In the genomic region with DNA sequence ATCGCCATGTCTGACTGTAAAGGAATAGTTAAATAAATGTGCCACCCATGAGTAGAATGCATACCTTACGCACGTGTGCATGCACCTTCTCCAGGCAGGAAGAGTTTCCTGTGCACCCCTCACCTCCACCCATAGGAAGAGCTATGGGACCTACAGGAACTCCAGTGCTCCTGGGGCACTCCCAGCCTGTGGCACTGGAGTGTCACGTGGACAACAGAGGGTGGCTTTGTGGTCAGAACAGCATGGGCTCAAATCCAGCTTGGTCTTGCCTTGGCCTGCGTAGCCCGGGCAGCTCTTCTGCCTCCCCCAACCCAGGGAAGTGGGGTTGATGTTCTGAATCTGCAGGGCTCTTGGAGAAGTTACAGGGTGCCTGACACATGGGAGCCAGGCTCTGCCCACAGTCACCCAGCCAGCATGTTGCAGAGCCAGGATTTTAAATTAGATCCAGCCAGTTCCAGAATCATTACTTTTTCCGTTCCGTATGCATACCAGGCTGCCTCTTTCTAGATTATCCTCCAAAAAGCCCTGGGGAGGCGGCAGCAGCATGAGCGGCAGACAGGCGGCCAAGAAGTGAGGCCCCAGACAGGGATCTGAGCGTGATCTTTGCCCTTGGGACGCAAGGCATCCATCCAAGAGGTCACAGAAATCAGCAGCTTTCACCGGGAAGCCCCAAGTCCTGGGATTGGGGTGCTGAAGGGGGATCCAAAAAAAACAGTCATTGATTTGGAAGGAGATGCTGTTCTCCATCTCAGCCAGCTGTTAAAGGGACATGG, we compare ENCODE assay signal across 1 cellular context.
A peak's percentile ranks its signal among the peaks of the same experiment; 100 is the strongest.
TF ChIP-seq lines count a peak whose summit lies in the region.

No MANE protein-coding gene starts in this region.

TF ChIP-seq in HepG2, 621 proteins besides CTCF, POLR2A, EP300 and RAD21 (continued from another document and continues in another):
- TF ChIP-seq ZEB1 (IDR thresholded peaks at IDR 0.05; ENCODE audit: insufficient replicate concordance, low read depth), result no peak
- TF ChIP-seq, protein P1, sequence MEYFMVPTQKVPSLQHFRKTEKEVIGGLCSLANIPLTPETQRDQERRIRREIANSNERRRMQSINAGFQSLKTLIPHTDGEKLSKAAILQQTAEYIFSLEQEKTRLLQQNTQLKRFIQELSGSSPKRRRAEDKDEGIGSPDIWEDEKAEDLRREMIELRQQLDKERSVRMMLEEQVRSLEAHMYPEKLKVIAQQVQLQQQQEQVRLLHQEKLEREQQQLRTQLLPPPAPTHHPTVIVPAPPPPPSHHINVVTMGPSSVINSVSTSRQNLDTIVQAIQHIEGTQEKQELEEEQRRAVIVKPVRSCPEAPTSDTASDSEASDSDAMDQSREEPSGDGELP (IDR thresholded peaks at IDR 0.05; ENCODE audit: borderline replicate concordance, low read depth), result no peak
- TF ChIP-seq ZBTB42 (CRISPR knock-in tag; IDR thresholded peaks at IDR 0.05), result no peak
- TF ChIP-seq NFE2L1 (CRISPR knock-in tag; IDR thresholded peaks at IDR 0.05; ENCODE audit: borderline replicate concordance), result no peak
- TF ChIP-seq POLR2AphosphoS5 (IDR thresholded peaks at IDR 0.05; ENCODE audit: low read depth, low read length), result 0 out of 2 replicates have a peak, but pooled peaks have one; percentile 25
- TF ChIP-seq ZNF883 (CRISPR knock-in tag; IDR thresholded peaks at IDR 0.05; ENCODE audit: not compliant biosample characterization), result peak; percentile 53
- TF ChIP-seq, protein P2, sequence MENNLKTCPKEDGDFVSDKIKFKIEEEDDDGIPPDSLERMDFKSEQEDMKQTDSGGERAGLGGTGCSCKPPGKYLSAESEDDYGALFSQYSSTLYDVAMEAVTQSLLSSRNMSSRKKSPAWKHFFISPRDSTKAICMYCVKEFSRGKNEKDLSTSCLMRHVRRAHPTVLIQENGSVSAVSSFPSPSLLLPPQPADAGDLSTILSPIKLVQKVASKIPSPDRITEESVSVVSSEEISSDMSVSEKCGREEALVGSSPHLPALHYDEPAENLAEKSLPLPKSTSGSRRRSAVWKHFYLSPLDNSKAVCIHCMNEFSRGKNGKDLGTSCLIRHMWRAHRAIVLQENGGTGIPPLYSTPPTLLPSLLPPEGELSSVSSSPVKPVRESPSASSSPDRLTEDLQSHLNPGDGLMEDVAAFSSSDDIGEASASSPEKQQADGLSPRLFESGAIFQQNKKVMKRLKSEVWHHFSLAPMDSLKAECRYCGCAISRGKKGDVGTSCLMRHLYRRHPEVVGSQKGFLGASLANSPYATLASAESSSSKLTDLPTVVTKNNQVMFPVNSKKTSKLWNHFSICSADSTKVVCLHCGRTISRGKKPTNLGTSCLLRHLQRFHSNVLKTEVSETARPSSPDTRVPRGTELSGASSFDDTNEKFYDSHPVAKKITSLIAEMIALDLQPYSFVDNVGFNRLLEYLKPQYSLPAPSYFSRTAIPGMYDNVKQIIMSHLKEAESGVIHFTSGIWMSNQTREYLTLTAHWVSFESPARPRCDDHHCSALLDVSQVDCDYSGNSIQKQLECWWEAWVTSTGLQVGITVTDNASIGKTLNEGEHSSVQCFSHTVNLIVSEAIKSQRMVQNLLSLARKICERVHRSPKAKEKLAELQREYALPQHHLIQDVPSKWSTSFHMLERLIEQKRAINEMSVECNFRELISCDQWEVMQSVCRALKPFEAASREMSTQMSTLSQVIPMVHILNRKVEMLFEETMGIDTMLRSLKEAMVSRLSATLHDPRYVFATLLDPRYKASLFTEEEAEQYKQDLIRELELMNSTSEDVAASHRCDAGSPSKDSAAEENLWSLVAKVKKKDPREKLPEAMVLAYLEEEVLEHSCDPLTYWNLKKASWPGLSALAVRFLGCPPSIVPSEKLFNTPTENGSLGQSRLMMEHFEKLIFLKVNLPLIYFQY (CRISPR knock-in tag; IDR thresholded peaks at IDR 0.05; ENCODE audit: borderline replicate concordance), result no peak
- TF ChIP-seq BHLHE40 (IDR thresholded peaks at IDR 0.05; ENCODE audit: low read length), result peak; percentile 53; the same call in 1 of the 2 replicates
- TF ChIP-seq GTF3A (CRISPR knock-in tag; conservative IDR thresholded peaks at IDR 0.05), result no peak
- TF ChIP-seq THAP7 (CRISPR knock-in tag; IDR thresholded peaks at IDR 0.05), result 0 out of 2 replicates have a peak, but pooled peaks have one; percentile 44
- no peak for TF ChIP-seq RBAK (CRISPR knock-in tag; IDR thresholded peaks at IDR 0.05)
- TF ChIP-seq SMAD1 (CRISPR knock-in tag; IDR thresholded peaks at IDR 0.05; ENCODE audit: borderline replicate concordance, low read depth), result no peak; the same call in 1 of the 2 replicates
- no peak for TF ChIP-seq SCMH1 (CRISPR knock-in tag; IDR thresholded peaks at IDR 0.05; ENCODE audit: borderline replicate concordance)
- TF ChIP-seq, protein P3, sequence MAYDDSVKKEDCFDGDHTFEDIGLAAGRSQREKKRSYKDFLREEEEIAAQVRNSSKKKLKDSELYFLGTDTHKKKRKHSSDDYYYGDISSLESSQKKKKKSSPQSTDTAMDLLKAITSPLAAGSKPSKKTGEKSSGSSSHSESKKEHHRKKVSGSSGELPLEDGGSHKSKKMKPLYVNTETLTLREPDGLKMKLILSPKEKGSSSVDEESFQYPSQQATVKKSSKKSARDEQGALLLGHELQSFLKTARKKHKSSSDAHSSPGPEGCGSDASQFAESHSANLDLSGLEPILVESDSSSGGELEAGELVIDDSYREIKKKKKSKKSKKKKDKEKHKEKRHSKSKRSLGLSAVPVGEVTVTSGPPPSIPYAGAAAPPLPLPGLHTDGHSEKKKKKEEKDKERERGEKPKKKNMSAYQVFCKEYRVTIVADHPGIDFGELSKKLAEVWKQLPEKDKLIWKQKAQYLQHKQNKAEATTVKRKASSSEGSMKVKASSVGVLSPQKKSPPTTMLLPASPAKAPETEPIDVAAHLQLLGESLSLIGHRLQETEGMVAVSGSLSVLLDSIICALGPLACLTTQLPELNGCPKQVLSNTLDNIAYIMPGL (CRISPR knock-in tag; IDR thresholded peaks at IDR 0.05; ENCODE audit: borderline replicate concordance in 1 of 2, low read depth in 1 of 2), result peak in 1 of 2 experiments; percentile 14; a peak in 1 of 4 replicates
- TF ChIP-seq YEATS2 (CRISPR knock-in tag; IDR thresholded peaks at IDR 0.05; ENCODE audit: borderline replicate concordance), result peak; percentile 40; the same call in 1 of the 2 replicates
- TF ChIP-seq ZNF616 (CRISPR knock-in tag; IDR thresholded peaks at IDR 0.05; ENCODE audit: low read depth), result no peak
- TF ChIP-seq, protein P4, sequence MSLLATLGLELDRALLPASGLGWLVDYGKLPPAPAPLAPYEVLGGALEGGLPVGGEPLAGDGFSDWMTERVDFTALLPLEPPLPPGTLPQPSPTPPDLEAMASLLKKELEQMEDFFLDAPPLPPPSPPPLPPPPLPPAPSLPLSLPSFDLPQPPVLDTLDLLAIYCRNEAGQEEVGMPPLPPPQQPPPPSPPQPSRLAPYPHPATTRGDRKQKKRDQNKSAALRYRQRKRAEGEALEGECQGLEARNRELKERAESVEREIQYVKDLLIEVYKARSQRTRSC (CRISPR knock-in tag; IDR thresholded peaks at IDR 0.05; ENCODE audit: low read depth), result no peak
- peak; percentile 84 for TF ChIP-seq TFE3 (CRISPR knock-in tag; IDR thresholded peaks at IDR 0.05)
- no peak for TF ChIP-seq RCOR2 (CRISPR knock-in tag; IDR thresholded peaks at IDR 0.05)
- no peak for TF ChIP-seq PREB (CRISPR knock-in tag; IDR thresholded peaks at IDR 0.05)
- TF ChIP-seq DMAP1 (CRISPR knock-in tag; IDR thresholded peaks at IDR 0.05), result peak; percentile 16
- TF ChIP-seq, protein P5, sequence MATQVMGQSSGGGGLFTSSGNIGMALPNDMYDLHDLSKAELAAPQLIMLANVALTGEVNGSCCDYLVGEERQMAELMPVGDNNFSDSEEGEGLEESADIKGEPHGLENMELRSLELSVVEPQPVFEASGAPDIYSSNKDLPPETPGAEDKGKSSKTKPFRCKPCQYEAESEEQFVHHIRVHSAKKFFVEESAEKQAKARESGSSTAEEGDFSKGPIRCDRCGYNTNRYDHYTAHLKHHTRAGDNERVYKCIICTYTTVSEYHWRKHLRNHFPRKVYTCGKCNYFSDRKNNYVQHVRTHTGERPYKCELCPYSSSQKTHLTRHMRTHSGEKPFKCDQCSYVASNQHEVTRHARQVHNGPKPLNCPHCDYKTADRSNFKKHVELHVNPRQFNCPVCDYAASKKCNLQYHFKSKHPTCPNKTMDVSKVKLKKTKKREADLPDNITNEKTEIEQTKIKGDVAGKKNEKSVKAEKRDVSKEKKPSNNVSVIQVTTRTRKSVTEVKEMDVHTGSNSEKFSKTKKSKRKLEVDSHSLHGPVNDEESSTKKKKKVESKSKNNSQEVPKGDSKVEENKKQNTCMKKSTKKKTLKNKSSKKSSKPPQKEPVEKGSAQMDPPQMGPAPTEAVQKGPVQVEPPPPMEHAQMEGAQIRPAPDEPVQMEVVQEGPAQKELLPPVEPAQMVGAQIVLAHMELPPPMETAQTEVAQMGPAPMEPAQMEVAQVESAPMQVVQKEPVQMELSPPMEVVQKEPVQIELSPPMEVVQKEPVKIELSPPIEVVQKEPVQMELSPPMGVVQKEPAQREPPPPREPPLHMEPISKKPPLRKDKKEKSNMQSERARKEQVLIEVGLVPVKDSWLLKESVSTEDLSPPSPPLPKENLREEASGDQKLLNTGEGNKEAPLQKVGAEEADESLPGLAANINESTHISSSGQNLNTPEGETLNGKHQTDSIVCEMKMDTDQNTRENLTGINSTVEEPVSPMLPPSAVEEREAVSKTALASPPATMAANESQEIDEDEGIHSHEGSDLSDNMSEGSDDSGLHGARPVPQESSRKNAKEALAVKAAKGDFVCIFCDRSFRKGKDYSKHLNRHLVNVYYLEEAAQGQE (IDR thresholded peaks at IDR 0.05; ENCODE audit: borderline replicate concordance in 1 of 2, low read depth in 1 of 2, low read length in 2 of 2), result 0 out of 4 replicates have a peak, but pooled peaks of 1 of the 2 experiments have one; percentile 10
- no peak for TF ChIP-seq ZNF329 (CRISPR knock-in tag; IDR thresholded peaks at IDR 0.05; ENCODE audit: low read depth)
- no peak for TF ChIP-seq ZNF776 (CRISPR knock-in tag; IDR thresholded peaks at IDR 0.05)
- no peak for TF ChIP-seq ISL2 (CRISPR knock-in tag; IDR thresholded peaks at IDR 0.05)
- TF ChIP-seq ZNF709 (CRISPR knock-in tag; IDR thresholded peaks at IDR 0.05), result no peak
- no peak for TF ChIP-seq ZNF674 (CRISPR knock-in tag; IDR thresholded peaks at IDR 0.05; ENCODE audit: low read depth)
- TF ChIP-seq ATAD3A (CRISPR knock-in tag; IDR thresholded peaks at IDR 0.05), result 0 out of 2 replicates have a peak, but pooled peaks have one; percentile 17
- TF ChIP-seq MIER3 (CRISPR knock-in tag; IDR thresholded peaks at IDR 0.05; ENCODE audit: borderline replicate concordance), result no peak
- TF ChIP-seq PHF20 (CRISPR knock-in tag; IDR thresholded peaks at IDR 0.05), result no peak
- TF ChIP-seq, protein P6, sequence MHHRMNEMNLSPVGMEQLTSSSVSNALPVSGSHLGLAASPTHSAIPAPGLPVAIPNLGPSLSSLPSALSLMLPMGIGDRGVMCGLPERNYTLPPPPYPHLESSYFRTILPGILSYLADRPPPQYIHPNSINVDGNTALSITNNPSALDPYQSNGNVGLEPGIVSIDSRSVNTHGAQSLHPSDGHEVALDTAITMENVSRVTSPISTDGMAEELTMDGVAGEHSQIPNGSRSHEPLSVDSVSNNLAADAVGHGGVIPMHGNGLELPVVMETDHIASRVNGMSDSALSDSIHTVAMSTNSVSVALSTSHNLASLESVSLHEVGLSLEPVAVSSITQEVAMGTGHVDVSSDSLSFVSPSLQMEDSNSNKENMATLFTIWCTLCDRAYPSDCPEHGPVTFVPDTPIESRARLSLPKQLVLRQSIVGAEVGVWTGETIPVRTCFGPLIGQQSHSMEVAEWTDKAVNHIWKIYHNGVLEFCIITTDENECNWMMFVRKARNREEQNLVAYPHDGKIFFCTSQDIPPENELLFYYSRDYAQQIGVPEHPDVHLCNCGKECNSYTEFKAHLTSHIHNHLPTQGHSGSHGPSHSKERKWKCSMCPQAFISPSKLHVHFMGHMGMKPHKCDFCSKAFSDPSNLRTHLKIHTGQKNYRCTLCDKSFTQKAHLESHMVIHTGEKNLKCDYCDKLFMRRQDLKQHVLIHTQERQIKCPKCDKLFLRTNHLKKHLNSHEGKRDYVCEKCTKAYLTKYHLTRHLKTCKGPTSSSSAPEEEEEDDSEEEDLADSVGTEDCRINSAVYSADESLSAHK (CRISPR knock-in tag; IDR thresholded peaks at IDR 0.05; ENCODE audit: borderline replicate concordance), result no peak
- TF ChIP-seq NR2F6 (IDR thresholded peaks at IDR 0.05), result peak; percentile 70
- peak; percentile 48 for TF ChIP-seq NR2F6 (CRISPR knock-in tag; IDR thresholded peaks at IDR 0.05)
- TF ChIP-seq ZFP36L1 (CRISPR knock-in tag; IDR thresholded peaks at IDR 0.05), result no peak; the same call in 1 of the 2 replicates
- no peak for TF ChIP-seq NBN (conservative IDR thresholded peaks at IDR 0.05)
- TF ChIP-seq, protein P7, sequence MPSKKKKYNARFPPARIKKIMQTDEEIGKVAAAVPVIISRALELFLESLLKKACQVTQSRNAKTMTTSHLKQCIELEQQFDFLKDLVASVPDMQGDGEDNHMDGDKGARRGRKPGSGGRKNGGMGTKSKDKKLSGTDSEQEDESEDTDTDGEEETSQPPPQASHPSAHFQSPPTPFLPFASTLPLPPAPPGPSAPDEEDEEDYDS (CRISPR knock-in tag; IDR thresholded peaks at IDR 0.05), result peak; percentile 50; the same call in 1 of the 2 replicates
- TF ChIP-seq, protein P8, sequence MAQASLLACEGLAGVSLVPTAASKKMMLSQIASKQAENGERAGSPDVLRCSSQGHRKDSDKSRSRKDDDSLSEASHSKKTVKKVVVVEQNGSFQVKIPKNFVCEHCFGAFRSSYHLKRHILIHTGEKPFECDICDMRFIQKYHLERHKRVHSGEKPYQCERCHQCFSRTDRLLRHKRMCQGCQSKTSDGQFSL (CRISPR knock-in tag; IDR thresholded peaks at IDR 0.05), result no peak
- no peak for TF ChIP-seq MED8 (CRISPR knock-in tag; IDR thresholded peaks at IDR 0.05; ENCODE audit: insufficient replicate concordance)
- TF ChIP-seq ZBTB7A (CRISPR knock-in tag; IDR thresholded peaks at IDR 0.05), result 0 out of 2 replicates have a peak, but pooled peaks have one; percentile 49
